Comparison of ENCODE assay signal across 11 cellular contexts in genomic region chr9:15403155-15403554, GRCh38. TPM values are rescaled to one million over a fixed set of nuclear protein-coding genes. Genes with fewer than 3 reads are reported as not detected.
DNase-seq lines count a peak whose midpoint lies in the region; ATAC-seq, FAIRE-seq and TF ChIP-seq lines count a peak whose summit lies in the region.
"Had no signal": no experiment of that assay in that cellular context is flagged by ENCODE, and none has a peak within 500 bp of the region (broad histone marks: within the 10 kb centered on the region; RNA-seq: fewer than 3 reads in every experiment).

No MANE protein-coding gene starts in this region.

- H3K36me3 Mint-ChIP-seq in neural progenitor cell = peaks cover 1% of the 10 kb centered on the region

- 0 out of 4 replicates have a peak, but pooled peaks of 1 of the 2 experiments have one; percentile 8 for TF ChIP-seq RAD21 in K562 (CRISPR knock-in tag; conservative IDR thresholded peaks at IDR 0.05 in 1 of 2, IDR thresholded peaks at IDR 0.05 in 1 of 2)

- H2AFZ ChIP-seq in KMS-11 (ENCODE audit: low read depth) (no peak overlapping the region), K562 (ENCODE audit: low read depth, low read length) (no peak overlapping the region), neural progenitor cell (replicated peaks) (no peak overlapping the region)

- H3K9me1 ChIP-seq in K562 (ENCODE audit: control insufficient read depth, insufficient read depth, low read length) = no peaks in the 10 kb centered on the region

- TF ChIP-seq POLR2A in K562 (conservative IDR thresholded peaks at IDR 0.05) = no peak
- TF ChIP-seq POLR2A in gastroesophageal sphincter (IDR thresholded peaks at IDR 0.05) = no peak
- TF ChIP-seq POLR2A in stomach (IDR thresholded peaks at IDR 0.05) = no peak

- H3K27me3 ChIP-seq in KMS-11 (ENCODE audit: insufficient read depth, low read depth) (no peaks in the 10 kb centered on the region), K562 (ENCODE audit: control insufficient read depth in 2 of 2, insufficient read depth in 2 of 2, low read length in 2 of 2) (no peaks in the 10 kb centered on the region), neural progenitor cell (no peaks in the 10 kb centered on the region), gastroesophageal sphincter (no peaks in the 10 kb centered on the region), stomach (no peaks in the 10 kb centered on the region)
- H3K27me3 ChIP-seq: BLaER1 treated with 17β-estradiol and CSF1 and Interleukin-3, amounts not matched to agents 10 nM and 100 nM had no signal

- H3K27ac Mint-ChIP-seq in neural progenitor cell = no peak overlapping the region
- H3K27ac Mint-ChIP-seq: stimulated activated naive CD8-positive, alpha-beta T cell treated with anti-CD3 and anti-CD28 coated beads, Interleukin-15, Interleukin-2, amounts not matched to agents 100 ng/mL and 50 ng/mL, for 24 hours had no signal

- no TSS peak for BruUV-seq in K562 (replicated peaks; lab: Mats Ljungman, UMichigan)

- H3K4me3 Mint-ChIP-seq in neural progenitor cell = no peak overlapping the region
- H3K4me3 Mint-ChIP-seq: stimulated activated naive CD8-positive, alpha-beta T cell treated with anti-CD3 and anti-CD28 coated beads, Interleukin-15, Interleukin-2, amounts not matched to agents 100 ng/mL and 50 ng/mL, for 24 hours had no signal

- ATAC-seq in K562 (peak; percentile 86), gastroesophageal sphincter (no peak), GM18909 (IDR thresholded peaks at IDR 0.05; ENCODE audit: poor library complexity, unreplicated experiment) (no peak)

- peaks cover 12% of the 10 kb centered on the region for H3K9me3 Mint-ChIP-seq in neural progenitor cell

- no peaks in the 10 kb centered on the region for H3F3A ChIP-seq in neural progenitor cell (ENCODE audit: low read depth)

- H3K27me3 Mint-ChIP-seq in neural progenitor cell (ENCODE audit: insufficient read depth, low read depth) = no peaks in the 10 kb centered on the region
- H3K27me3 Mint-ChIP-seq: stimulated activated naive CD8-positive, alpha-beta T cell treated with anti-CD3 and anti-CD28 coated beads, Interleukin-15, Interleukin-2, amounts not matched to agents 100 ng/mL and 50 ng/mL, for 24 hours had no signal

- H3K79me2 ChIP-seq in KMS-11 (ENCODE audit: insufficient read depth, low read depth) (no peaks in the 10 kb centered on the region), K562 (ENCODE audit: control insufficient read depth, insufficient read depth, low read length) (no peaks in the 10 kb centered on the region), neural progenitor cell (ENCODE audit: low read depth) (no peaks in the 10 kb centered on the region)

- POLR2A ChIA-PET in K562 (lab: Yijun Ruan, JAX) = no interaction called here

- in situ Hi-C loops in K562 (cut with MboI) = no loop called here

- H3K9me3 ChIP-seq in K562 (replicated peaks; ENCODE audit: control insufficient read depth, insufficient read depth, low read depth, low read length) (no peaks in the 10 kb centered on the region; the same call in 1 of the 2 replicates), neural progenitor cell (ENCODE audit: low read depth) (no peaks in the 10 kb centered on the region), gastroesophageal sphincter (no peaks in the 10 kb centered on the region), stomach (no peaks in the 10 kb centered on the region)

- FAIRE-seq in K562 (lab: Jason Lieb, UNC) = peak; percentile 76

- H4K20me1 ChIP-seq in KMS-11 (ENCODE audit: insufficient read depth) = no peaks in the 10 kb centered on the region
- H4K20me1 ChIP-seq in K562 (replicated peaks; ENCODE audit: control insufficient read depth, insufficient read depth, low read length) = no peaks in the 10 kb centered on the region
- no peaks in the 10 kb centered on the region for H4K20me1 ChIP-seq in neural progenitor cell (ENCODE audit: low read depth)
- H4K20me1 ChIP-seq: BLaER1 treated with 17β-estradiol and CSF1 and Interleukin-3, amounts not matched to agents 10 nM and 100 nM had no signal

- intact Hi-C loops in K562 (cut with micrococcal nuclease) (no loop called here), stomach (cut with DNase I; ENCODE audit: low total_unique reads) (no loop called here)

- H3K27ac ChIP-seq in KMS-11 (no peak overlapping the region), K562 (ENCODE audit: extremely low read depth, low read depth, low read length) (no peak overlapping the region), neural progenitor cell (no peak overlapping the region), gastroesophageal sphincter (no peak overlapping the region), stomach (no peak overlapping the region)
- H3K27ac ChIP-seq: BLaER1 treated with 17β-estradiol and CSF1 and Interleukin-3, amounts not matched to agents 10 nM and 100 nM had no signal

- no peak; the same call in 1 of the 2 replicates for TF ChIP-seq EP300 in K562 (IDR thresholded peaks at IDR 0.05; ENCODE audit: low read length)
- no peak for TF ChIP-seq EP300 in gastroesophageal sphincter (IDR thresholded peaks at IDR 0.05)
- TF ChIP-seq EP300 in stomach (IDR thresholded peaks at IDR 0.05) = no peak

- CTCF ChIA-PET in K562 (lab: Yijun Ruan, JAX; ENCODE audit: low intra/inter-chr PET ratio) = no interaction called here

- H3K4me1 ChIP-seq in KMS-11 (ENCODE audit: low read depth, poor library complexity, severe bottlenecking) (no peaks in the 10 kb centered on the region), K562 (replicated peaks in 1 of 2; ENCODE audit: control insufficient read depth in 2 of 2, insufficient read depth in 2 of 2, low read length in 2 of 2) (no peaks in the 10 kb centered on the region; a peak in 3 of 5 replicates), neural progenitor cell (no peaks in the 10 kb centered on the region), gastroesophageal sphincter (no peaks in the 10 kb centered on the region), stomach (peaks cover 0 to 17% (median 0%) of the 10 kb centered on the region in 4 donors)
- H3K4me1 ChIP-seq: BLaER1 treated with 17β-estradiol and CSF1 and Interleukin-3, amounts not matched to agents 10 nM and 100 nM had no signal

- H3K36me3 ChIP-seq in KMS-11 (ENCODE audit: insufficient read depth) (no peaks in the 10 kb centered on the region), K562 (ENCODE audit: control insufficient read depth, insufficient read depth, low read length) (no peaks in the 10 kb centered on the region), neural progenitor cell (peaks cover 4% of the 10 kb centered on the region), gastroesophageal sphincter (no peaks in the 10 kb centered on the region), stomach (no peaks in the 10 kb centered on the region)
- H3K36me3 ChIP-seq: BLaER1 treated with 17β-estradiol and CSF1 and Interleukin-3, amounts not matched to agents 10 nM and 100 nM had no signal

- H3K4me3 ChIP-seq in KMS-11 (IDR thresholded peaks at IDR 0.05; ENCODE audit: insufficient read depth, low read depth, low read length) (no peak overlapping the region), K562 (no peak overlapping the region), neural progenitor cell (no peak overlapping the region), gastroesophageal sphincter (no peak overlapping the region), stomach (no peak overlapping the region)
- H3K4me3 ChIP-seq: BLaER1 treated with 17β-estradiol and CSF1 and Interleukin-3, amounts not matched to agents 10 nM and 100 nM had no signal

- H3K4me1 Mint-ChIP-seq in neural progenitor cell = no peaks in the 10 kb centered on the region

- no peak overlapping the region for H3K4me2 ChIP-seq in KMS-11
- H3K4me2 ChIP-seq in K562 (ENCODE audit: insufficient read depth, low read length) = no peak overlapping the region
- H3K4me2 ChIP-seq in neural progenitor cell = no peak overlapping the region
- H3K4me2 ChIP-seq: BLaER1 treated with 17β-estradiol and CSF1 and Interleukin-3, amounts not matched to agents 10 nM and 100 nM had no signal

- peak; percentile 57 for DNase-seq in NCI-H748 (lab: John Stamatoyannopoulos, UW; ENCODE audit: unreplicated experiment)
- no peak for DNase-seq in NCI-H748 treated with DMSO at 0.1 percent for 48 hours (lab: John Stamatoyannopoulos, UW)
- DNase-seq in K562 (ENCODE audit: extremely low read depth in 1 of 4, low spot score in 3 of 4) = peak; percentile 25 to 64 (median 46)
- DNase-seq in neural progenitor cell (ENCODE audit: low spot score) = peak; percentile 58
- no peak for DNase-seq in stomach
- DNase-seq: SW 1271 had no signal

- H3K9ac ChIP-seq in KMS-11 (no peak overlapping the region), K562 (ENCODE audit: insufficient read depth in 1 of 2, low read depth in 2 of 2, low read length in 2 of 2) (no peak overlapping the region), neural progenitor cell (no peak overlapping the region)
- H3K9ac ChIP-seq: BLaER1 treated with 17β-estradiol and CSF1 and Interleukin-3, amounts not matched to agents 10 nM and 100 nM had no signal

- 6% methylated on average over 4 of the region's 4 CpGs for WGBS in K562 (ENCODE audit: insufficient coverage, low coverage, missing lambda C conversion rate)
- 69 to 72% methylated on average over 4 of the region's 4 CpGs for WGBS in gastroesophageal sphincter (ENCODE audit: low coverage in 1 of 2), 2 donors
- WGBS in stomach, 5 donors = 77 to 84% (median 82%) methylated on average over 4 of the region's 4 CpGs

- peak; percentile 47 for TF ChIP-seq CTCF in KMS-11 (conservative IDR thresholded peaks at IDR 0.05; ENCODE audit: low read depth, low read length)
- peak in 2 of 3 experiments; percentile 45 to 50; a peak in 4 of 6 replicates for TF ChIP-seq CTCF in K562 (IDR thresholded peaks at IDR 0.05 in 2 of 3, conservative IDR thresholded peaks at IDR 0.05 in 1 of 3; ENCODE audit: insufficient read depth in 2 of 3, low read depth in 1 of 3, low read length in 3 of 3)
- TF ChIP-seq CTCF in neural progenitor cell (IDR thresholded peaks at IDR 0.05) = peak; percentile 51
- no peak for TF ChIP-seq CTCF in gastroesophageal sphincter (IDR thresholded peaks at IDR 0.05)
- no peak for TF ChIP-seq CTCF in stomach (IDR thresholded peaks at IDR 0.05)

RNA-seq across cellular contexts. Expression of gene SNAPC3, which starts 19.5 kb away (rescaled TPM):
- 30.6 and 85.4 TPM in 2 replicates for total RNA-seq in K562 (2011; cell fraction: chromatin; rRNA removed; ENCODE audit: low replicate concordance)
- total RNA-seq in K562 (2011; cell fraction: nucleolus; rRNA removed) = 16.7 and 19.3 TPM in 2 replicates
- 31.8 and 43.8 TPM in 2 replicates for total RNA-seq in K562 (2011; cell fraction: nucleoplasm; rRNA removed)
- 20.4 and 21.9 TPM in 2 replicates for total RNA-seq in K562 (2014; rRNA removed)
- total RNA-seq in K562 (2014; rRNA removed; fragmentation: Illumina TruSeq; extraction: Trizol) = 19.3 and 20.5 TPM in 2 replicates
- total RNA-seq in K562 (2015; rRNA removed; fragmentation: Illumina TruSeq; extraction: Trizol) = 19.8 and 19.9 TPM in 2 replicates
- total RNA-seq in K562 (2021) = 13.4 and 16.0 TPM in 2 replicates
- polyA plus RNA-seq in K562 (2011; rRNA removed) = 34.2 and 38.9 TPM in 2 replicates
- 8.8 and 18.8 TPM in 2 replicates for polyA plus RNA-seq in K562 (2011; cell fraction: cytosol; rRNA removed)
- polyA plus RNA-seq in K562 (2011; cell fraction: nucleus; rRNA removed) = 23.9 and 32.3 TPM in 2 replicates
- 13.3 and 16.8 TPM in 2 replicates for polyA plus RNA-seq in K562 (2012)
- polyA plus RNA-seq in K562 (2014; fragmentation: Illumina TruSeq; extraction: Trizol) = 16.9 and 23.9 TPM in 2 replicates
- polyA plus RNA-seq in K562 (2014; fragmentation: Nextera tagmentation; extraction: Ambion mirVana) = 1 to 10 TPM; 2.3 to 3.4 TPM
- 17.6 and 21.4 TPM in 2 replicates for polyA plus RNA-seq in K562 (2014; rRNA removed)
- 36.4 and 41.7 TPM in 2 replicates for polyA minus RNA-seq in K562 (2011; rRNA and poly(A)+ RNA removed)
- polyA minus RNA-seq in K562 (2011; cell fraction: cytosol; rRNA and poly(A)+ RNA removed) = 14.5 and 15.0 TPM in 2 replicates
- 18.2 and 34.2 TPM in 2 replicates for polyA minus RNA-seq in K562 (2011; cell fraction: nucleus; rRNA and poly(A)+ RNA removed)
- 59.5 and 68.7 TPM in 2 replicates for total RNA-seq in neural progenitor cell (ENCODE audit: low replicate concordance)
- total RNA-seq in gastroesophageal sphincter = 10 to 100 TPM; 32.2 to 51.1 (median 36.4) TPM
- 100 to 1,000 TPM in 2 of 5 donors, 10 to 100 TPM in 3; 18.7 to 217 (median 60.8) TPM for total RNA-seq in stomach
- polyA plus RNA-seq in stomach = 10 to 100 TPM in 1 of 3 donors, 1 to 10 TPM in 2; 7.7 to 15.9 (median 9.2) TPM

Comparison
In these comparisons a context has a peak if more than half of its experiments do, and no peak if none do; other contexts are left out.
1. DNase-seq: peak in NCI-H748 (single experiment), K562 (4 of 4) and neural progenitor cell (single experiment); none in NCI-H748 treated with DMSO at 0.1 percent for 48 hours (single experiment) and stomach (single experiment).
2. CTCF ChIP-seq: peak in KMS-11 (single experiment), K562 (2 of 3) and neural progenitor cell (single experiment); none in gastroesophageal sphincter (0 of 4) and stomach (0 of 7).